21 cellular contexts compared by ENCODE assay signal in genomic region chr6:109485536-109485935, GRCh38.
"Had no signal": no experiment of that assay in that cellular context is flagged by ENCODE, and none has a peak within 500 bp of the region (broad histone marks: within the 10 kb centered on the region; RNA-seq: fewer than 3 reads in every experiment).

No MANE protein-coding gene starts in this region.

- H3K27me3 Mint-ChIP-seq: T-cell had no signal

- H3K36me3 ChIP-seq: neutrophil, pancreas had no signal

- ATAC-seq: left lung; natural killer cell; pancreas; right cardiac atrium; stimulated activated naive CD8-positive, alpha-beta T cell treated with anti-CD3 and anti-CD28 coated beads, Interleukin-15, Interleukin-2, amounts not matched to agents 100 U/mL and 50 U/mL, for 24 hours; T-cell had no signal

- H3K9me3 Mint-ChIP-seq: activated T-helper 2 cell treated with anti-CD3 and anti-CD28 coated beads, Interferon-gamma antibody, Interleukin-2, Interleukin-4, amounts not matched to agents 10 μg/mL and 5 μg/mL and 100 μg/mL, durations not matched to agents 14 hours and 24 hours and 36 hours; natural killer cell; T-cell had no signal

- H3K27me3 ChIP-seq: left lung, neutrophil, pancreas had no signal

- DNase-seq: activated CD4-positive, CD25-positive, alpha-beta regulatory T cell treated with anti-CD3 and anti-CD28 coated beads, Interleukin-2, amount 50 U/mL, for 72 hours; activated naive CD4-positive, alpha-beta T cell; activated naive CD8-positive, alpha-beta T cell treated with anti-CD3 and anti-CD28 coated beads, Interleukin-2, amount 10 ng/mL, durations not matched to agents 7 days and 5 days; amniotic stem cell; cerebellar nuclear complex; effector CD4-positive, alpha-beta T cell; foreskin melanocyte; kidney glomerular epithelial cell; left lung; natural killer cell; pancreas; right cardiac atrium; stimulated activated CD4-positive, alpha-beta T cell treated with anti-CD3 and anti-CD28 coated beads, Interleukin-4, amount 100 ng/mL, for 24 hours; stimulated activated naive CD8-positive, alpha-beta T cell treated with anti-CD3 and anti-CD28 coated beads, Interleukin-15, Interleukin-2, amounts not matched to agents 100 U/mL and 50 U/mL, for 24 hours; T-cell; WERI-Rb-1 had no signal

- H3K4me3 ChIP-seq: left lung, lung, pancreas had no signal

- H3K4me3 Mint-ChIP-seq: activated naive CD8-positive, alpha-beta T cell treated with anti-CD3 and anti-CD28 coated beads, Interleukin-2, amount 10 ng/mL, durations not matched to agents 7 days and 5 days; natural killer cell; T-cell had no signal

- H3K27ac Mint-ChIP-seq: activated naive CD8-positive, alpha-beta T cell treated with anti-CD3 and anti-CD28 coated beads, Interleukin-2, amount 10 ng/mL, durations not matched to agents 7 days and 5 days; activated T-helper 2 cell treated with anti-CD3 and anti-CD28 coated beads, Interferon-gamma antibody, Interleukin-2, Interleukin-4, amounts not matched to agents 10 μg/mL and 5 μg/mL and 100 μg/mL, durations not matched to agents 14 hours and 24 hours and 36 hours had no signal

- H3K27ac ChIP-seq: left lung, neutrophil, pancreas, WERI-Rb-1 had no signal

- FAIRE-seq: endometrium, pancreas, TTC549 had no signal

- H3K9me3 ChIP-seq: left lung, neutrophil, pancreas had no signal
